In the genomic region with DNA sequence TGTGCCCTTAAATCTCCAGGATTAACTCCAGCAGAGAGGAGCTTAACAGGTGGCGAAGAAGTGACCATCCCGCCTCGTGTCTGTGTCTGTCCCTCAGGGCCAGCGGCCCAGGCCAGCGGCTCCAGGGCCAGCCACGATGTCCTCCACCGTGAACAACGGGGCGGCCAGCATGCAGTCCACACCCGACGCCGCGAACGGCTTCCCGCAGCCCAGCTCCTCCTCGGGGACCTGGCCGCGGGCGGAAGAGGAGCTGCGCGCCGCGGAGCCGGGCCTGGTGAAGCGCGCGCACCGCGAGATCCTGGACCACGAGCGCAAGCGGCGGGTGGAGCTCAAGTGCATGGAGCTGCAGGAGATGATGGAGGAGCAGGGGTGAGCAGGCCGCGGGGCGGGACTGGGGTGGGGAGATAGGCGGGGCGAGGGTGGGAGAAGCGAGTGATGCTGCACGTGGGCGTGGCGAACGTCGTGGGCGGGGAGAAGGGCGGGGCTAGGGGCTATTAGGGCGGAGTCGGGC, we compare ENCODE assay signal across 1 cellular context.
A peak's percentile ranks its signal among the peaks of the same experiment; 100 is the strongest.
TF ChIP-seq lines count a peak whose summit lies in the region.

No MANE protein-coding gene starts in this region.

TF ChIP-seq in WTC11, 78 proteins besides CTCF, POLR2A, EP300 and RAD21 (continued from another document and continues in another):
- TF ChIP-seq, protein P1, sequence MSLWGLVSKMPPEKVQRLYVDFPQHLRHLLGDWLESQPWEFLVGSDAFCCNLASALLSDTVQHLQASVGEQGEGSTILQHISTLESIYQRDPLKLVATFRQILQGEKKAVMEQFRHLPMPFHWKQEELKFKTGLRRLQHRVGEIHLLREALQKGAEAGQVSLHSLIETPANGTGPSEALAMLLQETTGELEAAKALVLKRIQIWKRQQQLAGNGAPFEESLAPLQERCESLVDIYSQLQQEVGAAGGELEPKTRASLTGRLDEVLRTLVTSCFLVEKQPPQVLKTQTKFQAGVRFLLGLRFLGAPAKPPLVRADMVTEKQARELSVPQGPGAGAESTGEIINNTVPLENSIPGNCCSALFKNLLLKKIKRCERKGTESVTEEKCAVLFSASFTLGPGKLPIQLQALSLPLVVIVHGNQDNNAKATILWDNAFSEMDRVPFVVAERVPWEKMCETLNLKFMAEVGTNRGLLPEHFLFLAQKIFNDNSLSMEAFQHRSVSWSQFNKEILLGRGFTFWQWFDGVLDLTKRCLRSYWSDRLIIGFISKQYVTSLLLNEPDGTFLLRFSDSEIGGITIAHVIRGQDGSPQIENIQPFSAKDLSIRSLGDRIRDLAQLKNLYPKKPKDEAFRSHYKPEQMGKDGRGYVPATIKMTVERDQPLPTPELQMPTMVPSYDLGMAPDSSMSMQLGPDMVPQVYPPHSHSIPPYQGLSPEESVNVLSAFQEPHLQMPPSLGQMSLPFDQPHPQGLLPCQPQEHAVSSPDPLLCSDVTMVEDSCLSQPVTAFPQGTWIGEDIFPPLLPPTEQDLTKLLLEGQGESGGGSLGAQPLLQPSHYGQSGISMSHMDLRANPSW (CRISPR knock-in tag; conservative IDR thresholded peaks at IDR 0.05; ENCODE audit: low read depth): no peak
- TF ChIP-seq GTF2I (CRISPR knock-in tag; conservative IDR thresholded peaks at IDR 0.05) (no peak), NFYB (CRISPR knock-in tag; conservative IDR thresholded peaks at IDR 0.05; ENCODE audit: low read depth) (no peak), ATF1 (CRISPR knock-in tag; IDR thresholded peaks at IDR 0.05) (no peak), NFATC4 (CRISPR knock-in tag; IDR thresholded peaks at IDR 0.05) (no peak), OVOL2 (CRISPR knock-in tag; IDR thresholded peaks at IDR 0.05; ENCODE audit: borderline replicate concordance) (no peak), ZNF423 (CRISPR knock-in tag; IDR thresholded peaks at IDR 0.05) (no peak), PRRX2 (CRISPR knock-in tag; IDR thresholded peaks at IDR 0.05) (no peak), TCF7 (CRISPR knock-in tag; IDR thresholded peaks at IDR 0.05; ENCODE audit: low read depth) (no peak), ZNF121 (CRISPR knock-in tag; IDR thresholded peaks at IDR 0.05) (no peak), HMGA2 (CRISPR knock-in tag; IDR thresholded peaks at IDR 0.05) (no peak), NR2C2 (CRISPR knock-in tag; IDR thresholded peaks at IDR 0.05) (no peak), CBFB (CRISPR knock-in tag; IDR thresholded peaks at IDR 0.05; ENCODE audit: low read depth) (no peak), EMX1 (CRISPR knock-in tag; IDR thresholded peaks at IDR 0.05) (no peak), FOXJ3 (CRISPR knock-in tag; IDR thresholded peaks at IDR 0.05; ENCODE audit: borderline replicate concordance) (no peak), RORB (CRISPR knock-in tag; IDR thresholded peaks at IDR 0.05) (no peak), ZBTB21 (CRISPR knock-in tag; IDR thresholded peaks at IDR 0.05; ENCODE audit: borderline replicate concordance) (no peak; the same call in 1 of the 2 replicates), ZNF317 (CRISPR knock-in tag; IDR thresholded peaks at IDR 0.05; ENCODE audit: borderline replicate concordance, low read depth) (no peak), ZNF138 (CRISPR knock-in tag; conservative IDR thresholded peaks at IDR 0.05) (0 out of 2 replicates have a peak, but pooled peaks have one; percentile 50), RELA (CRISPR knock-in tag; IDR thresholded peaks at IDR 0.05; ENCODE audit: borderline replicate concordance) (peak; percentile 77; the same call in 1 of the 2 replicates), MXD4 (CRISPR knock-in tag; IDR thresholded peaks at IDR 0.05; ENCODE audit: borderline replicate concordance) (no peak), GRHL2 (CRISPR knock-in tag; IDR thresholded peaks at IDR 0.05; ENCODE audit: insufficient replicate concordance, severe bottlenecking) (no peak), ZNF396 (CRISPR knock-in tag; IDR thresholded peaks at IDR 0.05; ENCODE audit: borderline replicate concordance) (no peak), JUN (CRISPR knock-in tag; IDR thresholded peaks at IDR 0.05) (no peak)
- TF ChIP-seq, protein P2, sequence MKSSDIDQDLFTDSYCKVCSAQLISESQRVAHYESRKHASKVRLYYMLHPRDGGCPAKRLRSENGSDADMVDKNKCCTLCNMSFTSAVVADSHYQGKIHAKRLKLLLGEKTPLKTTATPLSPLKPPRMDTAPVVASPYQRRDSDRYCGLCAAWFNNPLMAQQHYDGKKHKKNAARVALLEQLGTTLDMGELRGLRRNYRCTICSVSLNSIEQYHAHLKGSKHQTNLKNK (CRISPR knock-in tag; IDR thresholded peaks at IDR 0.05): no peak
- TF ChIP-seq, protein P3, sequence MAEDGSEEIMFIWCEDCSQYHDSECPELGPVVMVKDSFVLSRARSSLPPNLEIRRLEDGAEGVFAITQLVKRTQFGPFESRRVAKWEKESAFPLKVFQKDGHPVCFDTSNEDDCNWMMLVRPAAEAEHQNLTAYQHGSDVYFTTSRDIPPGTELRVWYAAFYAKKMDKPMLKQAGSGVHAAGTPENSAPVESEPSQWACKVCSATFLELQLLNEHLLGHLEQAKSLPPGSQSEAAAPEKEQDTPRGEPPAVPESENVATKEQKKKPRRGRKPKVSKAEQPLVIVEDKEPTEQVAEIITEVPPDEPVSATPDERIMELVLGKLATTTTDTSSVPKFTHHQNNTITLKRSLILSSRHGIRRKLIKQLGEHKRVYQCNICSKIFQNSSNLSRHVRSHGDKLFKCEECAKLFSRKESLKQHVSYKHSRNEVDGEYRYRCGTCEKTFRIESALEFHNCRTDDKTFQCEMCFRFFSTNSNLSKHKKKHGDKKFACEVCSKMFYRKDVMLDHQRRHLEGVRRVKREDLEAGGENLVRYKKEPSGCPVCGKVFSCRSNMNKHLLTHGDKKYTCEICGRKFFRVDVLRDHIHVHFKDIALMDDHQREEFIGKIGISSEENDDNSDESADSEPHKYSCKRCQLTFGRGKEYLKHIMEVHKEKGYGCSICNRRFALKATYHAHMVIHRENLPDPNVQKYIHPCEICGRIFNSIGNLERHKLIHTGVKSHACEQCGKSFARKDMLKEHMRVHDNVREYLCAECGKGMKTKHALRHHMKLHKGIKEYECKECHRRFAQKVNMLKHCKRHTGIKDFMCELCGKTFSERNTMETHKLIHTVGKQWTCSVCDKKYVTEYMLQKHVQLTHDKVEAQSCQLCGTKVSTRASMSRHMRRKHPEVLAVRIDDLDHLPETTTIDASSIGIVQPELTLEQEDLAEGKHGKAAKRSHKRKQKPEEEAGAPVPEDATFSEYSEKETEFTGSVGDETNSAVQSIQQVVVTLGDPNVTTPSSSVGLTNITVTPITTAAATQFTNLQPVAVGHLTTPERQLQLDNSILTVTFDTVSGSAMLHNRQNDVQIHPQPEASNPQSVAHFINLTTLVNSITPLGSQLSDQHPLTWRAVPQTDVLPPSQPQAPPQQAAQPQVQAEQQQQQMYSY (CRISPR knock-in tag; IDR thresholded peaks at IDR 0.05): 0 out of 2 replicates have a peak, but pooled peaks have one; percentile 8
- TF ChIP-seq, protein P4, sequence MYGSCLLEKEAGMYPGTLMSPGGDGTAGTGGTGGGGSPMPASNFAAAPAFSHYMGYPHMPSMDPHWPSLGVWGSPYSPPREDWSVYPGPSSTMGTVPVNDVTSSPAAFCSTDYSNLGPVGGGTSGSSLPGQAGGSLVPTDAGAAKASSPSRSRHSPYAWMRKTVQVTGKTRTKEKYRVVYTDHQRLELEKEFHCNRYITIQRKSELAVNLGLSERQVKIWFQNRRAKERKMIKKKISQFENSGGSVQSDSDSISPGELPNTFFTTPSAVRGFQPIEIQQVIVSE (CRISPR knock-in tag; IDR thresholded peaks at IDR 0.05; ENCODE audit: borderline replicate concordance): no peak
- TF ChIP-seq, protein P5, sequence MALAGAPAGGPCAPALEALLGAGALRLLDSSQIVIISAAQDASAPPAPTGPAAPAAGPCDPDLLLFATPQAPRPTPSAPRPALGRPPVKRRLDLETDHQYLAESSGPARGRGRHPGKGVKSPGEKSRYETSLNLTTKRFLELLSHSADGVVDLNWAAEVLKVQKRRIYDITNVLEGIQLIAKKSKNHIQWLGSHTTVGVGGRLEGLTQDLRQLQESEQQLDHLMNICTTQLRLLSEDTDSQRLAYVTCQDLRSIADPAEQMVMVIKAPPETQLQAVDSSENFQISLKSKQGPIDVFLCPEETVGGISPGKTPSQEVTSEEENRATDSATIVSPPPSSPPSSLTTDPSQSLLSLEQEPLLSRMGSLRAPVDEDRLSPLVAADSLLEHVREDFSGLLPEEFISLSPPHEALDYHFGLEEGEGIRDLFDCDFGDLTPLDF (CRISPR knock-in tag; IDR thresholded peaks at IDR 0.05): no peak
- TF ChIP-seq, protein P6, sequence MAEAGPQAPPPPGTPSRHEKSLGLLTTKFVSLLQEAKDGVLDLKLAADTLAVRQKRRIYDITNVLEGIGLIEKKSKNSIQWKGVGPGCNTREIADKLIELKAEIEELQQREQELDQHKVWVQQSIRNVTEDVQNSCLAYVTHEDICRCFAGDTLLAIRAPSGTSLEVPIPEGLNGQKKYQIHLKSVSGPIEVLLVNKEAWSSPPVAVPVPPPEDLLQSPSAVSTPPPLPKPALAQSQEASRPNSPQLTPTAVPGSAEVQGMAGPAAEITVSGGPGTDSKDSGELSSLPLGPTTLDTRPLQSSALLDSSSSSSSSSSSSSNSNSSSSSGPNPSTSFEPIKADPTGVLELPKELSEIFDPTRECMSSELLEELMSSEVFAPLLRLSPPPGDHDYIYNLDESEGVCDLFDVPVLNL (CRISPR knock-in tag; IDR thresholded peaks at IDR 0.05; ENCODE audit: borderline replicate concordance, low read depth): no peak
- TF ChIP-seq, protein P7, sequence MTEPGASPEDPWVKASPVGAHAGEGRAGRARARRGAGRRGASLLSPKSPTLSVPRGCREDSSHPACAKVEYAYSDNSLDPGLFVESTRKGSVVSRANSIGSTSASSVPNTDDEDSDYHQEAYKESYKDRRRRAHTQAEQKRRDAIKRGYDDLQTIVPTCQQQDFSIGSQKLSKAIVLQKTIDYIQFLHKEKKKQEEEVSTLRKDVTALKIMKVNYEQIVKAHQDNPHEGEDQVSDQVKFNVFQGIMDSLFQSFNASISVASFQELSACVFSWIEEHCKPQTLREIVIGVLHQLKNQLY (CRISPR knock-in tag; IDR thresholded peaks at IDR 0.05): no peak
- TF ChIP-seq, protein P8, sequence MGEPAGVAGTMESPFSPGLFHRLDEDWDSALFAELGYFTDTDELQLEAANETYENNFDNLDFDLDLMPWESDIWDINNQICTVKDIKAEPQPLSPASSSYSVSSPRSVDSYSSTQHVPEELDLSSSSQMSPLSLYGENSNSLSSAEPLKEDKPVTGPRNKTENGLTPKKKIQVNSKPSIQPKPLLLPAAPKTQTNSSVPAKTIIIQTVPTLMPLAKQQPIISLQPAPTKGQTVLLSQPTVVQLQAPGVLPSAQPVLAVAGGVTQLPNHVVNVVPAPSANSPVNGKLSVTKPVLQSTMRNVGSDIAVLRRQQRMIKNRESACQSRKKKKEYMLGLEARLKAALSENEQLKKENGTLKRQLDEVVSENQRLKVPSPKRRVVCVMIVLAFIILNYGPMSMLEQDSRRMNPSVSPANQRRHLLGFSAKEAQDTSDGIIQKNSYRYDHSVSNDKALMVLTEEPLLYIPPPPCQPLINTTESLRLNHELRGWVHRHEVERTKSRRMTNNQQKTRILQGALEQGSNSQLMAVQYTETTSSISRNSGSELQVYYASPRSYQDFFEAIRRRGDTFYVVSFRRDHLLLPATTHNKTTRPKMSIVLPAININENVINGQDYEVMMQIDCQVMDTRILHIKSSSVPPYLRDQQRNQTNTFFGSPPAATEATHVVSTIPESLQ (CRISPR knock-in tag; IDR thresholded peaks at IDR 0.05): no peak
- TF ChIP-seq, protein P9, sequence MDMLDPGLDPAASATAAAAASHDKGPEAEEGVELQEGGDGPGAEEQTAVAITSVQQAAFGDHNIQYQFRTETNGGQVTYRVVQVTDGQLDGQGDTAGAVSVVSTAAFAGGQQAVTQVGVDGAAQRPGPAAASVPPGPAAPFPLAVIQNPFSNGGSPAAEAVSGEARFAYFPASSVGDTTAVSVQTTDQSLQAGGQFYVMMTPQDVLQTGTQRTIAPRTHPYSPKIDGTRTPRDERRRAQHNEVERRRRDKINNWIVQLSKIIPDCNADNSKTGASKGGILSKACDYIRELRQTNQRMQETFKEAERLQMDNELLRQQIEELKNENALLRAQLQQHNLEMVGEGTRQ (CRISPR knock-in tag; IDR thresholded peaks at IDR 0.05): peak; percentile 42
- TF ChIP-seq, protein P10, sequence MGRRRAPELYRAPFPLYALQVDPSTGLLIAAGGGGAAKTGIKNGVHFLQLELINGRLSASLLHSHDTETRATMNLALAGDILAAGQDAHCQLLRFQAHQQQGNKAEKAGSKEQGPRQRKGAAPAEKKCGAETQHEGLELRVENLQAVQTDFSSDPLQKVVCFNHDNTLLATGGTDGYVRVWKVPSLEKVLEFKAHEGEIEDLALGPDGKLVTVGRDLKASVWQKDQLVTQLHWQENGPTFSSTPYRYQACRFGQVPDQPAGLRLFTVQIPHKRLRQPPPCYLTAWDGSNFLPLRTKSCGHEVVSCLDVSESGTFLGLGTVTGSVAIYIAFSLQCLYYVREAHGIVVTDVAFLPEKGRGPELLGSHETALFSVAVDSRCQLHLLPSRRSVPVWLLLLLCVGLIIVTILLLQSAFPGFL (CRISPR knock-in tag; IDR thresholded peaks at IDR 0.05; ENCODE audit: borderline replicate concordance): no peak
- TF ChIP-seq, protein P11, sequence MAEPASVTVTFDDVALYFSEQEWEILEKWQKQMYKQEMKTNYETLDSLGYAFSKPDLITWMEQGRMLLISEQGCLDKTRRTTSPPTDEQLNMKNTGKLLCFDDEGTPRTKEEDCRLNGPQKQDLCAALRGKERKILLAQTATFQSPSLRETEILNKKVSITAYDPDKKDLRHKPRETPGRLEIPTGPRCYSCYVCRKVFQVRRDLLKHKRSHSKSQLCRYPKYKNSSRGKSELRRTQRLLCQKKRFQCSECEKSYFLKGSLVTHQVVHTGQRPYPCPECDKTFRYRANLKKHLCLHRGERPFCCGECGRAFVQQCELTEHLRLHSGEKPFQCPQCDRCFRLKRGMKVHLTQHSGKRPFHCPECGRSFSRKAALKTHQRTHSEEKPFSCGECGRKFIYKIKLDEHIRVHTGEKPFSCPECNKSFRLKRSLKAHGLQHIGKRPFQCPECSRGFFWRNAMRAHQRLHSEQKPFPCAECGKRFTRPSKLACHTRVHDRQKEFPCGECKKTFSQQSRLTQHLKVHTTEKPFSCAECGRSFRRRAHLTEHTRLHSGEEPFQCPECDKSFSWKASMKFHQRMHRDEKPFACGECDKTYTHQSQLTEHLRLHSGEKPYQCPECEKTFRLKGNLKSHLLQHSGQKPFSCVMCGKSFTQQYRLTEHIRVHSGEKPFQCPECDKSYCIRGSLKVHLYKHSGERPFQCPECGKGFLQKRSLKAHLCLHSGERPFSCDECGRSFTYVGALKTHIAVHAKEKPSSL (CRISPR knock-in tag; conservative IDR thresholded peaks at IDR 0.05): no peak
- TF ChIP-seq, protein P12, sequence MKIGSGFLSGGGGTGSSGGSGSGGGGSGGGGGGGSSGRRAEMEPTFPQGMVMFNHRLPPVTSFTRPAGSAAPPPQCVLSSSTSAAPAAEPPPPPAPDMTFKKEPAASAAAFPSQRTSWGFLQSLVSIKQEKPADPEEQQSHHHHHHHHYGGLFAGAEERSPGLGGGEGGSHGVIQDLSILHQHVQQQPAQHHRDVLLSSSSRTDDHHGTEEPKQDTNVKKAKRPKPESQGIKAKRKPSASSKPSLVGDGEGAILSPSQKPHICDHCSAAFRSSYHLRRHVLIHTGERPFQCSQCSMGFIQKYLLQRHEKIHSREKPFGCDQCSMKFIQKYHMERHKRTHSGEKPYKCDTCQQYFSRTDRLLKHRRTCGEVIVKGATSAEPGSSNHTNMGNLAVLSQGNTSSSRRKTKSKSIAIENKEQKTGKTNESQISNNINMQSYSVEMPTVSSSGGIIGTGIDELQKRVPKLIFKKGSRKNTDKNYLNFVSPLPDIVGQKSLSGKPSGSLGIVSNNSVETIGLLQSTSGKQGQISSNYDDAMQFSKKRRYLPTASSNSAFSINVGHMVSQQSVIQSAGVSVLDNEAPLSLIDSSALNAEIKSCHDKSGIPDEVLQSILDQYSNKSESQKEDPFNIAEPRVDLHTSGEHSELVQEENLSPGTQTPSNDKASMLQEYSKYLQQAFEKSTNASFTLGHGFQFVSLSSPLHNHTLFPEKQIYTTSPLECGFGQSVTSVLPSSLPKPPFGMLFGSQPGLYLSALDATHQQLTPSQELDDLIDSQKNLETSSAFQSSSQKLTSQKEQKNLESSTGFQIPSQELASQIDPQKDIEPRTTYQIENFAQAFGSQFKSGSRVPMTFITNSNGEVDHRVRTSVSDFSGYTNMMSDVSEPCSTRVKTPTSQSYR (CRISPR knock-in tag; IDR thresholded peaks at IDR 0.05): no peak
